21 cellular contexts compared by ENCODE assay signal in the genomic region with DNA sequence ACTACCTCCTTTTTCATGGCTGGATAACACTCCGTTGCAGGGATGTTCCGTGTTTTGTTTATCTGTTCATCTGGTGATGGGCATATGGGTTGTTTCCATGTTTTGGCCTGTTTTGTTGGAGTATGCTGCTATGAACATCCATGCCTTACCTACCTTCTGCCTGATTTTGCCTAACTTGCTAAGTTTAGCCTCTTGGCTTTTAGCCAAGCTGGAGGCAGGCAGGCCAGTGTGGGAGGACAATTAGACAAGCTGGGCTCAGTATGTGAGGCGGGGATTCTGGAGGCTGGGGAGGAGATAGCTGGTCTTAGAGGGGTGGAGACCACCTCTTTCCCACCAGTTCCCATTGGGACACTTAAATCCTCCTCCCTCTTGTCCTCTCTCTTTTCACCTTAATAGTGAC.
"Had no signal": no experiment of that assay in that cellular context is flagged by ENCODE, and none has a peak within 500 bp of the region (broad histone marks: within the 10 kb centered on the region; RNA-seq: fewer than 3 reads in every experiment).

No MANE protein-coding gene starts in this region.

- H3K36me3 ChIP-seq: heart left ventricle, right lobe of liver, suprapubic skin, thyroid gland had no signal

- H3K36me3 Mint-ChIP-seq: naive thymus-derived CD8-positive, alpha-beta T cell; stimulated activated effector memory CD8-positive, alpha-beta T cell treated with anti-CD3 and anti-CD28 coated beads, Interleukin-12 subunit alpha, Interleukin-12 subunit beta, amount 100 ng/mL, for 72 hours; type B pancreatic cell had no signal

- H3K27me3 ChIP-seq: right lobe of liver, thyroid gland had no signal

- H3K4me3 ChIP-seq: dorsolateral prefrontal cortex, heart left ventricle, mucosa of descending colon, psoas muscle, right lobe of liver, suprapubic skin, thyroid gland had no signal

- ATAC-seq: heart left ventricle; left lobe of liver; mucosa of descending colon; naive thymus-derived CD8-positive, alpha-beta T cell; right lobe of liver; stimulated activated effector memory CD8-positive, alpha-beta T cell treated with anti-CD3 and anti-CD28 coated beads, Interleukin-12 subunit alpha, Interleukin-12 subunit beta, amount 100 ng/mL, for 72 hours; stimulated activated naive CD8-positive, alpha-beta T cell treated with anti-CD3 and anti-CD28 coated beads, Interleukin-15, Interleukin-2, amounts not matched to agents 100 U/mL and 50 U/mL, for 24 hours had no signal

- H3K4me1 ChIP-seq: heart left ventricle, psoas muscle, right lobe of liver had no signal

- H3K27ac ChIP-seq: dorsolateral prefrontal cortex, heart left ventricle, psoas muscle, right lobe of liver, suprapubic skin, thyroid gland had no signal

- H3K4me3 Mint-ChIP-seq: naive thymus-derived CD8-positive, alpha-beta T cell; stimulated activated effector memory CD8-positive, alpha-beta T cell treated with anti-CD3 and anti-CD28 coated beads, Interleukin-12 subunit alpha, Interleukin-12 subunit beta, amount 100 ng/mL, for 72 hours; type B pancreatic cell had no signal

- DNase-seq: cortex of kidney; dorsolateral prefrontal cortex; effector CD8-positive, alpha-beta T cell; heart left ventricle; hippocampal formation; kidney glomerular epithelial cell; mammary epithelial cell; mucosa of descending colon; naive thymus-derived CD8-positive, alpha-beta T cell; occipital lobe; psoas muscle; retina; right lobe of liver; stimulated activated CD4-positive, alpha-beta T cell treated with anti-CD3 and anti-CD28 coated beads, Interleukin-4, amount 100 ng/mL, for 1 hour; stimulated activated CD8-positive, alpha-beta memory T cell treated with anti-CD3 and anti-CD28 coated beads, Interleukin-4, amount 100 ng/mL, for 48 hours; stimulated activated naive CD8-positive, alpha-beta T cell treated with anti-CD3 and anti-CD28 coated beads, Interleukin-15, Interleukin-2, amounts not matched to agents 100 U/mL and 50 U/mL, for 24 hours; thyroid gland had no signal

- H3K9me3 Mint-ChIP-seq: naive thymus-derived CD8-positive, alpha-beta T cell; stimulated activated effector memory CD8-positive, alpha-beta T cell treated with anti-CD3 and anti-CD28 coated beads, Interleukin-12 subunit alpha, Interleukin-12 subunit beta, amount 100 ng/mL, for 72 hours; type B pancreatic cell had no signal

- H3K27ac Mint-ChIP-seq: naive thymus-derived CD8-positive, alpha-beta T cell; stimulated activated effector memory CD8-positive, alpha-beta T cell treated with anti-CD3 and anti-CD28 coated beads, Interleukin-12 subunit alpha, Interleukin-12 subunit beta, amount 100 ng/mL, for 72 hours; type B pancreatic cell had no signal

- H3K4me1 Mint-ChIP-seq: stimulated activated effector memory CD8-positive, alpha-beta T cell treated with anti-CD3 and anti-CD28 coated beads, Interleukin-12 subunit alpha, Interleukin-12 subunit beta, amount 100 ng/mL, for 72 hours had no signal

- H3K9me3 ChIP-seq: heart left ventricle, mucosa of descending colon, psoas muscle, right lobe of liver, suprapubic skin, thyroid gland had no signal
